In the genomic region with DNA sequence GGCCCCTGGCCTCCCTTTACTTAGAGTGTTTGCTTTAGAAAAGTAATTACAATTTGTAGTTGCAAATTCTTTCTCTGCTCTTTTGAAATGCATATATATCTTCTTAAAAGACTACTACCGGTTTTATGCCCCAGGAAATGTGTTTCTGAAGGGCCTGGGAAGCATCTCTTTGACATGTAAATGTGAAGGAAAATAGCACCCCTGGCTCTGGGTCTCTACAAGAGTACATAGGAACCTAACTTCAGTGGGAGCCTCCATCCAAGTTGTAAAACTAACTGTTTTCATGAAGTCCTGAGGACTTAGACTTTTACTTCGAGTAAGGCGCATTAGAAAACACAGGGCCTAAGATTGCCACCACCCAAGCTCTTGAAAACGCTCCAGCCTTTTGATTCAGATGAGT, we compare ENCODE assay signal across 26 cellular contexts.
"Had no signal": no experiment of that assay in that cellular context is flagged by ENCODE, and none has a peak within 500 bp of the region (broad histone marks: within the 10 kb centered on the region; RNA-seq: fewer than 3 reads in every experiment).

No MANE protein-coding gene starts in this region.

- H3K4me3 ChIP-seq: dorsolateral prefrontal cortex, gastrocnemius medialis, lung, prostate gland, skin epidermis, spleen, testis, tibial artery had no signal

- H3K27ac Mint-ChIP-seq: memory B cell; naive B cell; natural killer cell treated with Interleukin-12 subunit alpha and Interleukin-12 subunit beta and Interleukin-15 and Interleukin-18, amount 100 ng/mL, for 72 hours; stimulated activated memory B cell treated with anti-CD40 and anti-IgM and Interleukin-4, amounts not matched to agents 10 μg/mL and 1 μg/mL and 100 μg/mL, for 72 hours; type B pancreatic cell had no signal

- H3K4me3 Mint-ChIP-seq: memory B cell; naive B cell; natural killer cell treated with Interleukin-12 subunit alpha and Interleukin-12 subunit beta and Interleukin-15 and Interleukin-18, amount 100 ng/mL, for 72 hours; neural crest cell; stimulated activated memory B cell treated with anti-CD40 and anti-IgM and Interleukin-4, amounts not matched to agents 10 μg/mL and 1 μg/mL and 100 μg/mL, for 72 hours; type B pancreatic cell had no signal

- H3K9me3 Mint-ChIP-seq: memory B cell; stimulated activated memory B cell treated with anti-CD40 and anti-IgM and Interleukin-4, amounts not matched to agents 10 μg/mL and 1 μg/mL and 100 μg/mL, for 72 hours; type B pancreatic cell had no signal

- H3K9me3 ChIP-seq: gastrocnemius medialis, prostate gland, spleen, testis, tibial artery had no signal

- FAIRE-seq: colon, keratinocyte had no signal

- ATAC-seq: esophagus mucosa; gastrocnemius medialis; natural killer cell treated with Interleukin-12 subunit alpha and Interleukin-12 subunit beta and Interleukin-15 and Interleukin-18, amount 100 ng/mL, for 72 hours; right cardiac atrium; stimulated activated memory B cell treated with anti-CD40 and anti-IgM and Interleukin-4, amounts not matched to agents 10 μg/mL and 1 μg/mL and 100 μg/mL, for 72 hours; stimulated activated naive CD8-positive, alpha-beta T cell treated with anti-CD3 and anti-CD28 coated beads, Interleukin-15, Interleukin-2, amounts not matched to agents 100 U/mL and 50 U/mL, for 24 hours had no signal

- H3K36me3 ChIP-seq: gastrocnemius medialis, prostate gland, spleen, tibial artery had no signal

- H3K27ac ChIP-seq: dorsolateral prefrontal cortex, epithelial cell of prostate, gastrocnemius medialis, prostate gland, skin epidermis, spleen, testis, tibial artery had no signal

- H3K4me1 Mint-ChIP-seq: memory B cell; naive B cell; stimulated activated memory B cell treated with anti-CD40 and anti-IgM and Interleukin-4, amounts not matched to agents 10 μg/mL and 1 μg/mL and 100 μg/mL, for 72 hours had no signal

- H3K36me3 Mint-ChIP-seq: memory B cell; naive B cell; natural killer cell treated with Interleukin-12 subunit alpha and Interleukin-12 subunit beta and Interleukin-15 and Interleukin-18, amount 100 ng/mL, for 72 hours; stimulated activated memory B cell treated with anti-CD40 and anti-IgM and Interleukin-4, amounts not matched to agents 10 μg/mL and 1 μg/mL and 100 μg/mL, for 72 hours; type B pancreatic cell had no signal

- H3K27me3 ChIP-seq: dorsolateral prefrontal cortex, gastrocnemius medialis, spleen, testis, tibial artery had no signal

- H3K4me1 ChIP-seq: gastrocnemius medialis, prostate gland, spleen, testis, tibial artery had no signal

- DNase-seq: dorsolateral prefrontal cortex; effector CD4-positive, alpha-beta T cell; foreskin fibroblast; gastrocnemius medialis; head of caudate nucleus; naive B cell; nucleus accumbens; right cardiac atrium; spleen; stimulated activated CD4-positive, alpha-beta T cell treated with anti-CD3 and anti-CD28 coated beads, Interleukin-4, amount 100 ng/mL, for 4 hours; stimulated activated naive CD8-positive, alpha-beta T cell treated with anti-CD3 and anti-CD28 coated beads, Interleukin-15, Interleukin-2, amounts not matched to agents 100 U/mL and 50 U/mL, for 24 hours; substantia nigra; testis; tibial artery had no signal

- H3K27me3 Mint-ChIP-seq: memory B cell; naive B cell; natural killer cell treated with Interleukin-12 subunit alpha and Interleukin-12 subunit beta and Interleukin-15 and Interleukin-18, amount 100 ng/mL, for 72 hours; stimulated activated memory B cell treated with anti-CD40 and anti-IgM and Interleukin-4, amounts not matched to agents 10 μg/mL and 1 μg/mL and 100 μg/mL, for 72 hours had no signal
